Comparison of ENCODE assay signal across 11 cellular contexts in genomic region chr15:38461089-38461833, GRCh38. TPM values are rescaled to one million over a fixed set of nuclear protein-coding genes. Genes with fewer than 3 reads are reported as not detected.
A peak's percentile ranks its signal among the peaks of the same experiment; 100 is the strongest.
DNase-seq lines count a peak whose midpoint lies in the region; ATAC-seq, FAIRE-seq and TF ChIP-seq lines count a peak whose summit lies in the region.
"Had no signal": no experiment of that assay in that cellular context is flagged by ENCODE, and none has a peak within 500 bp of the region (broad histone marks: within the 10 kb centered on the region; RNA-seq: fewer than 3 reads in every experiment).

No MANE protein-coding gene starts in this region.

- peaks cover 7% of the 10 kb centered on the region for H3K4me1 Mint-ChIP-seq in osteocyte (ENCODE audit: unreplicated experiment)
- H3K4me1 Mint-ChIP-seq in activated CD4-positive, alpha-beta T cell treated with anti-CD3 and anti-CD28 coated beads, Interleukin-2, amount 10 ng/mL, durations not matched to agents 24 days and 14 days = peaks cover 31% of the 10 kb centered on the region

- H3K9ac ChIP-seq in endothelial cell of umbilical vein (replicated peaks; ENCODE audit: extremely low read depth, insufficient read depth, low read length) = peak overlapping the region; percentile 27

- H3K36me3 ChIP-seq in endothelial cell of umbilical vein (ENCODE audit: control insufficient read depth in 2 of 2, extremely low read depth in 1 of 2, insufficient read depth in 2 of 2, low read length in 2 of 2) = no peaks in the 10 kb centered on the region

- intact Hi-C loops in endothelial cell of umbilical vein (cut with micrococcal nuclease) = no loop called here
- intact Hi-C loops in activated CD4-positive, alpha-beta T cell treated with anti-CD3 and anti-CD28 coated beads, Interleukin-2, amount 10 ng/mL, durations not matched to agents 24 days and 14 days (cut with micrococcal nuclease) = no loop called here

- peak overlapping the region in 1 of 3 experiments; percentile 17 for H3K4me3 ChIP-seq in endothelial cell of umbilical vein (replicated peaks in 1 of 3; ENCODE audit: insufficient read depth in 1 of 3, low read depth in 1 of 3, low read length in 3 of 3)

- no peak overlapping the region for H3K27ac ChIP-seq in endothelial cell of umbilical vein (ENCODE audit: insufficient read depth, low read depth, low read length)

- H2AFZ ChIP-seq in endothelial cell of umbilical vein (ENCODE audit: low read depth, low read length) = no peak overlapping the region

- TF ChIP-seq CTCF in GM10266 (IDR thresholded peaks at IDR 0.05; ENCODE audit: control insufficient read depth, insufficient read depth, low read depth, missing control alignments) = no peak
- TF ChIP-seq CTCF in endothelial cell of umbilical vein (IDR thresholded peaks at IDR 0.05; ENCODE audit: extremely low read depth in 1 of 2, insufficient read depth in 1 of 2, low read depth in 1 of 2, low read length in 2 of 2) = no peak
- TF ChIP-seq CTCF in osteocyte (IDR thresholded peaks at IDR 0.05) = no peak

- peak; percentile 27 for DNase-seq in GM10266 (ENCODE audit: extremely low spot score)
- peak; percentile 70 for DNase-seq in endothelial cell of umbilical vein (ENCODE audit: low read depth, low spot score)
- DNase-seq in osteocyte (ENCODE audit: extremely low spot score, unreplicated experiment) = no peak
- DNase-seq in amygdala (lab: John Stamatoyannopoulos, UW) = no peak
- no peak for DNase-seq in activated CD4-positive, alpha-beta T cell treated with anti-CD3 and anti-CD28 coated beads, Interleukin-2, amount 10 ng/mL, durations not matched to agents 24 days and 14 days
- DNase-seq in DMS 273 treated with DMSO at 0.1 percent for 48 hours (lab: John Stamatoyannopoulos, UW) = no peak
- DNase-seq: activated CD4-positive, alpha-beta T cell treated with anti-CD3 and anti-CD28 coated beads, Interleukin-2, amount 50 U/mL, for 1 hour; DND-41; NCI-H69 had no signal

- CTCF ChIA-PET in endothelial cell of umbilical vein (lab: Charles Lee) = interaction anchor here (0.7 to 2.6 kb wide), 12 partner anchors 10 to 466 kb away, joined by 3 to 26 read pairs (median 4); no protein-coding TSS in a partner anchor

- H3K27me3 Mint-ChIP-seq in osteocyte (ENCODE audit: unreplicated experiment) = no peaks in the 10 kb centered on the region
- no peaks in the 10 kb centered on the region for H3K27me3 Mint-ChIP-seq in activated CD4-positive, alpha-beta T cell treated with anti-CD3 and anti-CD28 coated beads, Interleukin-2, amount 10 ng/mL, durations not matched to agents 24 days and 14 days

- H3K4me3 Mint-ChIP-seq in osteocyte (ENCODE audit: unreplicated experiment) = no peak overlapping the region
- H3K4me3 Mint-ChIP-seq in activated CD4-positive, alpha-beta T cell treated with anti-CD3 and anti-CD28 coated beads, Interleukin-2, amount 10 ng/mL, durations not matched to agents 24 days and 14 days = no peak overlapping the region

- no peaks in the 10 kb centered on the region for H3K36me3 Mint-ChIP-seq in osteocyte (ENCODE audit: unreplicated experiment)
- H3K36me3 Mint-ChIP-seq in activated CD4-positive, alpha-beta T cell treated with anti-CD3 and anti-CD28 coated beads, Interleukin-2, amount 10 ng/mL, durations not matched to agents 24 days and 14 days (ENCODE audit: low read depth) = peaks cover 11% of the 10 kb centered on the region

- TF ChIP-seq POLR2A in endothelial cell of umbilical vein (IDR thresholded peaks at IDR 0.05; ENCODE audit: low read depth, low read length) = no peak

- no peak overlapping the region for H3K27ac Mint-ChIP-seq in osteocyte (ENCODE audit: unreplicated experiment)
- H3K27ac Mint-ChIP-seq in activated CD4-positive, alpha-beta T cell treated with anti-CD3 and anti-CD28 coated beads, Interleukin-2, amount 10 ng/mL, durations not matched to agents 24 days and 14 days = no peak overlapping the region

- H3K79me2 ChIP-seq in endothelial cell of umbilical vein (ENCODE audit: control insufficient read depth, insufficient read depth, low read length) = peaks cover 69% of the 10 kb centered on the region

- peaks cover 11% of the 10 kb centered on the region for H4K20me1 ChIP-seq in endothelial cell of umbilical vein (replicated peaks; ENCODE audit: control insufficient read depth, extremely low read depth, insufficient read depth, low read length)

- H3K4me2 ChIP-seq in endothelial cell of umbilical vein (ENCODE audit: insufficient read depth, low read length) = peak overlapping the region; percentile 74

- H3K4me1 ChIP-seq in endothelial cell of umbilical vein (ENCODE audit: control insufficient read depth, extremely low read depth, insufficient read depth, low read length) = peaks cover 10% of the 10 kb centered on the region

- H3K9me3 Mint-ChIP-seq in osteocyte (ENCODE audit: unreplicated experiment) = no peaks in the 10 kb centered on the region
- no peaks in the 10 kb centered on the region for H3K9me3 Mint-ChIP-seq in activated CD4-positive, alpha-beta T cell treated with anti-CD3 and anti-CD28 coated beads, Interleukin-2, amount 10 ng/mL, durations not matched to agents 24 days and 14 days

- FAIRE-seq in endothelial cell of umbilical vein (lab: Jason Lieb, UNC) = no peak

- BruUV-seq in endothelial cell of umbilical vein (replicated peaks; lab: Mats Ljungman, UMichigan) = no TSS peak

- H3K27me3 ChIP-seq in endothelial cell of umbilical vein (ENCODE audit: control insufficient read depth in 2 of 2, insufficient read depth in 2 of 2, low read length in 2 of 2) = no peaks in the 10 kb centered on the region

- POLR2A ChIA-PET in endothelial cell of umbilical vein (lab: Charles Lee) = no interaction called here

- H3K9me3 ChIP-seq in endothelial cell of umbilical vein (replicated peaks; ENCODE audit: control insufficient read depth, insufficient read depth, low read length) = no peaks in the 10 kb centered on the region

- H3K9me1 ChIP-seq in endothelial cell of umbilical vein (replicated peaks; ENCODE audit: control insufficient read depth, extremely low read depth, insufficient read depth, low read length) = no peaks in the 10 kb centered on the region

- ATAC-seq in GM21367 (IDR thresholded peaks at IDR 0.05; ENCODE audit: unreplicated experiment) (peak; percentile 66), HG03432 (IDR thresholded peaks at IDR 0.05; ENCODE audit: unreplicated experiment) (peak; percentile 91)

- dilution Hi-C loops in endothelial cell of umbilical vein (cut with MboI; ENCODE audit: extremely low pct_ligation_motif_present, low sequenced_read_pairs) = no loop called here

TF ChIP-seq in endothelial cell of umbilical vein, 7 proteins besides CTCF, POLR2A, EP300 and RAD21:
- no peak for TF ChIP-seq GATA2 (IDR thresholded peaks at IDR 0.05; ENCODE audit: insufficient read depth, insufficient read length, low read depth, low read length)
- peak; percentile 33 for TF ChIP-seq JUN (IDR thresholded peaks at IDR 0.05; ENCODE audit: borderline replicate concordance, insufficient read depth, insufficient read length, low read depth)
- TF ChIP-seq FOS (IDR thresholded peaks at IDR 0.05; ENCODE audit: borderline replicate concordance, insufficient read depth, low read length) = peak; percentile 73
- TF ChIP-seq MYC (IDR thresholded peaks at IDR 0.05; ENCODE audit: low read depth, low read length) = no peak

RNA-seq across cellular contexts. Expression of gene FAM98B, which starts 7.3 kb away (rescaled TPM):
- 22.3 and 33.1 TPM in 2 replicates for total RNA-seq in endothelial cell of umbilical vein
- 2.1 and 4.2 TPM in 2 replicates for polyA plus RNA-seq in endothelial cell of umbilical vein
- polyA plus RNA-seq in endothelial cell of umbilical vein (2011; cell fraction: cytosol; rRNA removed) = 6.4 and 6.6 TPM in 2 replicates
- polyA plus RNA-seq in endothelial cell of umbilical vein (2011; cell fraction: nucleus; rRNA removed) = 3.0 and 5.0 TPM in 2 replicates
- polyA plus RNA-seq in endothelial cell of umbilical vein (2012) = 18.4 and 26.5 TPM in 2 replicates
- 5.3 and 5.4 TPM in 2 replicates for polyA minus RNA-seq in endothelial cell of umbilical vein
- polyA minus RNA-seq in endothelial cell of umbilical vein (2011; cell fraction: cytosol; rRNA and poly(A)+ RNA removed) = 2.9 TPM
- 14.4 and 22.1 TPM in 2 replicates for polyA minus RNA-seq in endothelial cell of umbilical vein (2011; cell fraction: nucleus; rRNA and poly(A)+ RNA removed)
- 19.3 and 22.4 TPM in 2 replicates for total RNA-seq in osteocyte
- 64.0 and 71.6 TPM in 2 replicates for total RNA-seq in activated CD4-positive, alpha-beta T cell treated with anti-CD3 and anti-CD28 coated beads, Interleukin-2, amount 10 ng/mL, durations not matched to agents 24 days and 14 days

Comparison
In these comparisons a context has a peak if more than half of its experiments do, and no peak if none do; other contexts are left out.
1. DNase-seq: peak in GM10266 (single experiment) and endothelial cell of umbilical vein (single experiment); none in osteocyte (single experiment), amygdala (0 of 56), activated CD4-positive, alpha-beta T cell treated with anti-CD3 and anti-CD28 coated beads, Interleukin-2, amount 10 ng/mL, durations not matched to agents 24 days and 14 days (single experiment) and DMS 273 treated with DMSO at 0.1 percent for 48 hours (single experiment).